Comparison of ENCODE assay signal across 8 cellular contexts in genomic region chr2:190319557-190320498, GRCh38. TPM values are rescaled to one million over a fixed set of nuclear protein-coding genes. Genes with fewer than 3 reads are reported as not detected.
A peak's percentile ranks its signal among the peaks of the same experiment; 100 is the strongest.
DNase-seq lines count a peak whose midpoint lies in the region; ATAC-seq, FAIRE-seq and TF ChIP-seq lines count a peak whose summit lies in the region.

A gene with protein sequence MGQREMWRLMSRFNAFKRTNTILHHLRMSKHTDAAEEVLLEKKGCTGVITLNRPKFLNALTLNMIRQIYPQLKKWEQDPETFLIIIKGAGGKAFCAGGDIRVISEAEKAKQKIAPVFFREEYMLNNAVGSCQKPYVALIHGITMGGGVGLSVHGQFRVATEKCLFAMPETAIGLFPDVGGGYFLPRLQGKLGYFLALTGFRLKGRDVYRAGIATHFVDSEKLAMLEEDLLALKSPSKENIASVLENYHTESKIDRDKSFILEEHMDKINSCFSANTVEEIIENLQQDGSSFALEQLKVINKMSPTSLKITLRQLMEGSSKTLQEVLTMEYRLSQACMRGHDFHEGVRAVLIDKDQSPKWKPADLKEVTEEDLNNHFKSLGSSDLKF (minus strand): TSS chr2:190319826. CDS start chr2:190319750, 76 bp downstream.

- H3K23ac ChIP-seq in H1 (ENCODE audit: insufficient read length) (no peak within 1 kb of the TSS), mesenchymal stem cell (ENCODE audit: low read length in 2 of 2) (peak within 1 kb of the TSS in 1 of 2 experiments; percentile 29)

- WGBS in H1 (ENCODE audit: extremely low coverage in 1 of 2, insufficient coverage in 1 of 2, insufficient read length in 1 of 2, insufficient replicate concordance in 2 of 2, low coverage in 1 of 2, low lambda C conversion rate in 2 of 2, missing lambda C conversion rate in 1 of 2), 2 experiments: 1% methylated on average over 34 of the region's 49 CpGs; no CpG with 5 or more reads in 1 of the 2 experiments
- WGBS in mesenchymal stem cell: under 1% methylated on average over 44 of the region's 49 CpGs

- no peak within 1 kb of the TSS for H4K91ac ChIP-seq in H1 (replicated peaks; ENCODE audit: insufficient read length, low read length)
- no peak within 1 kb of the TSS for H4K91ac ChIP-seq in mesenchymal stem cell (ENCODE audit: low read length)

- peak in 1 of 2 experiments; percentile 79; a peak in 1 of 3 replicates for TF ChIP-seq EP300 in H1 (IDR thresholded peaks at IDR 0.05; ENCODE audit: borderline replicate concordance in 1 of 2, low read depth in 2 of 2, low read length in 2 of 2)

- peaks cover 0 to 25% of the 10 kb centered on the region in 2 experiments; a peak in 2 of 4 replicates for H3K79me2 ChIP-seq in H1 (ENCODE audit: control insufficient read depth in 1 of 2, insufficient read depth in 2 of 2, low read length in 2 of 2)

- peaks cover 5% of the 10 kb centered on the region; the same call in 1 of the 2 replicates for H3K23me2 ChIP-seq in H1 (ENCODE audit: low read depth, low read length)

- H4K8ac ChIP-seq in H1 (ENCODE audit: extremely low read depth, insufficient read depth, low read length) (no peak within 1 kb of the TSS), mesenchymal stem cell (ENCODE audit: low read length) (no peak within 1 kb of the TSS)

- H3K9me3 ChIP-seq in H1 (ENCODE audit: insufficient read depth in 2 of 2, low read depth in 1 of 2, low read length in 1 of 2): no peaks in the 10 kb centered on the region
- H3K9me3 ChIP-seq in mesenchymal stem cell (ENCODE audit: control insufficient read depth, low read length): no peaks in the 10 kb centered on the region

- DNase-seq in COLO668 (lab: John Stamatoyannopoulos, UW; ENCODE audit: unreplicated experiment) (peak; percentile 98), HS-5 (ENCODE audit: low read depth) (peak; percentile 97), NOMO-1 treated with DMSO at 0.1 percent for 48 hours (lab: John Stamatoyannopoulos, UW; ENCODE audit: unreplicated experiment) (peak; percentile 98), H1 (ENCODE audit: low read depth in 1 of 2, low spot score in 2 of 2) (peak; percentile 94 to 96), mesenchymal stem cell (peak; percentile 99)
- DNase-seq in activated CD8-positive, alpha-beta memory T cell treated with anti-CD3 and anti-CD28 coated beads for 48 hours (ENCODE audit: low read depth in 2 of 3, low spot score in 2 of 3): peak; percentile 80 to 88 (median 83)
- peak; percentile 76 for DNase-seq in stimulated activated CD8-positive, alpha-beta memory T cell treated with anti-CD3 and anti-CD28 coated beads, Interleukin-15, amount 100 ng/mL, for 1 hour (ENCODE audit: low read depth)

- H3K36me3 ChIP-seq in H1 (ENCODE audit: control insufficient read depth in 2 of 4, insufficient read depth in 4 of 4, low read length in 3 of 4): no peaks in the 10 kb centered on the region
- no peaks in the 10 kb centered on the region for H3K36me3 ChIP-seq in mesenchymal stem cell (ENCODE audit: control insufficient read depth in 1 of 2, insufficient read depth in 2 of 2, low read depth in 1 of 2, low read length in 2 of 2)

- FAIRE-seq in H1 (lab: Jason Lieb, UNC): peak; percentile 81

- H3K79me1 ChIP-seq in H1 (ENCODE audit: low read depth, low read length) (no peaks in the 10 kb centered on the region), mesenchymal stem cell (replicated peaks; ENCODE audit: low read length, poor library complexity, severe bottlenecking) (peaks cover 18% of the 10 kb centered on the region)

- peak within 1 kb of the TSS; percentile 85 to 90 for H3K4me2 ChIP-seq in H1 (ENCODE audit: insufficient read depth in 1 of 2, low read depth in 2 of 2, low read length in 2 of 2)
- H3K4me2 ChIP-seq in mesenchymal stem cell (ENCODE audit: low read length, poor library complexity, severe bottlenecking): peak within 1 kb of the TSS; percentile 95

- POLR2A ChIA-PET in H1 (lab: Charles Lee; ENCODE audit: partially characterized antibody): interaction anchor here (0.8 to 2.2 kb wide), 6 partner anchors 10 to 261 kb away, joined by 3 to 7 read pairs (median 3); partner anchors contain the start of gene NEMP2

- no peak within 1 kb of the TSS for H3K56ac ChIP-seq in H1 (replicated peaks; ENCODE audit: insufficient read length, low read depth, low read length)

- H2BK12ac ChIP-seq in H1 (ENCODE audit: low read depth, low read length) (0 out of 2 replicates have a peak within 1 kb of the TSS, but pooled peaks have one; percentile 33), mesenchymal stem cell (ENCODE audit: low read length in 2 of 2) (no peak within 1 kb of the TSS)

- H3K14ac ChIP-seq in H1 (ENCODE audit: insufficient read length) (no peak within 1 kb of the TSS), mesenchymal stem cell (ENCODE audit: low read length in 2 of 2) (peak within 1 kb of the TSS in 1 of 2 experiments; percentile 4)

- peak; percentile 50 to 54; a peak in 2 of 3 replicates for TF ChIP-seq POLR2A in H1 (IDR thresholded peaks at IDR 0.05; ENCODE audit: control extremely low read depth in 1 of 2, low read depth in 2 of 2, low read length in 2 of 2)

- H3K27me3 ChIP-seq in H1 (replicated peaks in 1 of 4; ENCODE audit: control insufficient read depth in 3 of 4, extremely low read depth in 1 of 4, insufficient read depth in 3 of 4, low read length in 3 of 4): no peaks in the 10 kb centered on the region
- H3K27me3 ChIP-seq in mesenchymal stem cell (ENCODE audit: control insufficient read depth in 1 of 2, insufficient read depth in 1 of 2, low read length in 2 of 2): no peaks in the 10 kb centered on the region

- H3K27ac ChIP-seq in H1 (ENCODE audit: low read depth, low read length) (no peak within 1 kb of the TSS), mesenchymal stem cell (ENCODE audit: low read length, poor library complexity, severe bottlenecking) (peak within 1 kb of the TSS; percentile 78)

- CTCF ChIA-PET in H1 (lab: Charles Lee; ENCODE audit: partially characterized antibody): interaction anchor here (0.6 to 2.4 kb wide), 19 partner anchors 9 to 834 kb away, joined by 3 to 12 read pairs (median 3); a partner anchor contains a TSS

- H2AK5ac ChIP-seq in H1 (ENCODE audit: low read depth, low read length): no peak within 1 kb of the TSS
- no peak within 1 kb of the TSS for H2AK5ac ChIP-seq in mesenchymal stem cell (ENCODE audit: low read length, severe bottlenecking)

- peaks cover 0 to 5% (median 0%) of the 10 kb centered on the region in 4 experiments; a peak in 2 of 7 replicates for H3K4me1 ChIP-seq in H1 (replicated peaks in 1 of 4; ENCODE audit: control insufficient read depth in 3 of 4, insufficient read depth in 4 of 4, low read length in 3 of 4)
- peaks cover 8% of the 10 kb centered on the region for H3K4me1 ChIP-seq in mesenchymal stem cell (ENCODE audit: control insufficient read depth, insufficient read depth, low read depth, low read length)

- H4K5ac ChIP-seq in H1 (ENCODE audit: insufficient read length, low read depth, low read length): peak within 1 kb of the TSS; percentile 32

- H2BK20ac ChIP-seq in H1 (ENCODE audit: low read length): no peak within 1 kb of the TSS

- H2BK120ac ChIP-seq in H1 (replicated peaks; ENCODE audit: low read depth, low read length) (no peak within 1 kb of the TSS), mesenchymal stem cell (ENCODE audit: low read depth, low read length) (no peak within 1 kb of the TSS)

- H2AFZ ChIP-seq in H1 (ENCODE audit: low read length) (peak within 1 kb of the TSS; percentile 99), mesenchymal stem cell (ENCODE audit: low read depth, low read length) (peak within 1 kb of the TSS; percentile 77)

- TF ChIP-seq CTCF in H1 (IDR thresholded peaks at IDR 0.05; ENCODE audit: control extremely low read depth in 1 of 3, insufficient read depth in 1 of 3, low read depth in 1 of 3, low read length in 3 of 3): peak; percentile 78 to 93 (median 82)

- ATAC-seq in GM19467 (IDR thresholded peaks at IDR 0.05; ENCODE audit: unreplicated experiment): peak; percentile 94

- H3K9ac ChIP-seq in H1 (replicated peaks in 1 of 4; ENCODE audit: extremely low read depth in 1 of 4, low read depth in 3 of 4, low read length in 3 of 4) (peak within 1 kb of the TSS in 3 of 4 experiments; percentile 59 to 90 (median 64); a peak in 6 of 7 replicates), mesenchymal stem cell (ENCODE audit: low read length) (peak within 1 kb of the TSS; percentile 86)

- H2BK15ac ChIP-seq in H1 (ENCODE audit: low read length) (no peak within 1 kb of the TSS), mesenchymal stem cell (ENCODE audit: low read depth, poor library complexity, severe bottlenecking) (peak within 1 kb of the TSS; percentile 12)

- H2BK5ac ChIP-seq in H1 (ENCODE audit: low read depth, low read length) (no peak within 1 kb of the TSS), mesenchymal stem cell (ENCODE audit: low read depth, low read length, poor library complexity, severe bottlenecking) (no peak within 1 kb of the TSS)

- H3K4me3 ChIP-seq in H1 (ENCODE audit: extremely low read depth in 1 of 4, insufficient read depth in 2 of 4, low read depth in 3 of 4, low read length in 4 of 4) (peak within 1 kb of the TSS; percentile 49 to 90 (median 78)), mesenchymal stem cell (ENCODE audit: insufficient read depth in 1 of 2, low read depth in 1 of 2, low read length in 2 of 2) (peak within 1 kb of the TSS; percentile 71 to 86)

- H3K4ac ChIP-seq in H1 (replicated peaks; ENCODE audit: insufficient read length, low read depth, low read length): no peak within 1 kb of the TSS
- peak within 1 kb of the TSS in 1 of 2 experiments; percentile 91 for H3K4ac ChIP-seq in mesenchymal stem cell (ENCODE audit: low read depth in 1 of 2, low read length in 2 of 2)

- H4K20me1 ChIP-seq in H1 (replicated peaks in 1 of 2; ENCODE audit: control insufficient read depth in 1 of 2, insufficient read depth in 2 of 2, low read length in 2 of 2): peaks cover 0 to 3% of the 10 kb centered on the region in 2 experiments

- peak; percentile 29 to 44; a peak in 2 of 4 replicates for TF ChIP-seq RAD21 in H1 (IDR thresholded peaks at IDR 0.05 in 1 of 2, conservative IDR thresholded peaks at IDR 0.05 in 1 of 2; ENCODE audit: low read depth in 2 of 2, low read length in 2 of 2)

- H3K18ac ChIP-seq in H1 (ENCODE audit: extremely low read depth, low read length) (no peak within 1 kb of the TSS; the same call in 1 of the 2 replicates), mesenchymal stem cell (ENCODE audit: low read depth in 1 of 2, low read length in 2 of 2) (peak within 1 kb of the TSS; percentile 52 to 58)

TF ChIP-seq in H1, 55 proteins besides CTCF, POLR2A, EP300 and RAD21 (continues in another document):
- 0 out of 2 replicates have a peak, but pooled peaks have one; percentile 71 for TF ChIP-seq RBBP5 (IDR thresholded peaks at IDR 0.05; ENCODE audit: borderline replicate concordance, low read depth, low read length)

RNA-seq across cellular contexts. Expression of the gene that starts here (rescaled TPM):
- 30.7 and 31.8 TPM in 2 replicates for total RNA-seq in H1 (2021; fragmentation: NEBNext Ultra II Directional; extraction: Animal tissue kit (Norgen Biotek cat#: 25700))
- polyA plus RNA-seq in H1 (2011; rRNA removed): 4.7 and 7.5 TPM in 2 replicates
- 14.7 TPM for polyA plus RNA-seq in H1 (2011; cell fraction: cytosol; rRNA removed)
- polyA plus RNA-seq in H1 (2011; cell fraction: nucleus; rRNA removed): 9.6 TPM
- 18.3 to 37.6 TPM (median 20.5 TPM) in 4 replicates for polyA plus RNA-seq in H1 (2012, experiment 1 of 2)
- polyA plus RNA-seq in H1 (2012, experiment 2 of 2): 2.6 TPM
- 24.0 TPM for polyA plus RNA-seq in H1 (2013, experiment 1 of 2)
- 21.8 TPM for polyA plus RNA-seq in H1 (2013, experiment 2 of 2)
- polyA minus RNA-seq in H1 (2011; rRNA and poly(A)+ RNA removed): 16.2 and 16.7 TPM in 2 replicates
- polyA minus RNA-seq in H1 (2011; cell fraction: cytosol; rRNA and poly(A)+ RNA removed): 11.8 TPM
- 44.2 TPM for polyA minus RNA-seq in H1 (2011; cell fraction: nucleus; rRNA and poly(A)+ RNA removed)
- 17.1 TPM for polyA plus RNA-seq in mesenchymal stem cell (2013, experiment 1 of 2)
- 18.5 TPM for polyA plus RNA-seq in mesenchymal stem cell (2013, experiment 2 of 2)
